In the genomic region with DNA sequence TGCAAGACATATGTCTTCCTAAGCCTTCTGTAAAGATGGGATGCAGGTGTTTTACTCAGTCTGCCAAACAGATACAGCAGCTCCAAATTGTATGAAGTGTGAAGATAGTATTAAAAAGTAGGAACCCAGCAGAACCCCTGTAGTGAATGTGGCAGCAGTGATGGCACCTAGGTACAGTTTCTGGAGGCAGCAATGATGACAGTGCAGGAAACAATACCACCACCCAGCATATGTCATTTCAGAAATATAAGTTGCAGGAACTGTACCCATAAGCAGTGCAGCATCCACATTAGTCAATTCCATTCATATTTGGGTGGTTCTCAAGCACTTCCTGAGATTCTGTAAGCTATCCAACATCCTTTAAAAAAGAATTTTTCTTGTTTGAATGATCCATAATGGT, we compare ENCODE assay signal across 26 cellular contexts.
"Had no signal": no experiment of that assay in that cellular context is flagged by ENCODE, and none has a peak within 500 bp of the region (broad histone marks: within the 10 kb centered on the region; RNA-seq: fewer than 3 reads in every experiment).

No MANE protein-coding gene starts in this region.

- H3K36me3 Mint-ChIP-seq: activated naive CD4-positive, alpha-beta T cell treated with anti-CD3 and anti-CD28 coated beads, Interleukin-2, amount 50 U/mL, for 24 hours; brain; IgD-negative memory B cell had no signal

- H3K9me3 Mint-ChIP-seq: activated naive CD4-positive, alpha-beta T cell treated with anti-CD3 and anti-CD28 coated beads, Interleukin-2, amount 50 U/mL, for 24 hours; IgD-negative memory B cell had no signal

- H3K27ac Mint-ChIP-seq: activated naive CD4-positive, alpha-beta T cell treated with anti-CD3 and anti-CD28 coated beads, Interleukin-2, amount 50 U/mL, for 24 hours; brain; IgD-negative memory B cell had no signal

- H3K4me1 Mint-ChIP-seq: activated naive CD4-positive, alpha-beta T cell treated with anti-CD3 and anti-CD28 coated beads, Interleukin-2, amount 50 U/mL, for 24 hours; brain; IgD-negative memory B cell had no signal

- ATAC-seq: HepG2, Panc1 had no signal

- H3K4me3 Mint-ChIP-seq: activated naive CD4-positive, alpha-beta T cell treated with anti-CD3 and anti-CD28 coated beads, Interleukin-2, amount 50 U/mL, for 24 hours; brain; IgD-negative memory B cell had no signal

- DNase-seq: activated CD4-positive, alpha-beta T cell treated with anti-CD3 and anti-CD28 coated beads, Interleukin-2, amount 50 U/mL, for 48 hours; activated CD4-positive, CD25-positive, alpha-beta regulatory T cell; activated CD8-positive, alpha-beta memory T cell treated with anti-CD3 and anti-CD28 coated beads, Interleukin-2, amount 50 U/mL, for 48 hours; activated effector memory CD4-positive, alpha-beta T cell treated with anti-CD3 and anti-CD28 coated beads, Interleukin-2, amount 50 U/mL, for 16 hours; activated naive CD4-positive, alpha-beta T cell treated with Interleukin-2 at 50 U/mL for 16 hours; activated T-cell treated with anti-CD3 and anti-CD28 coated beads, Interleukin-2, amount 50 U/mL, for 1 hour; anterior cingulate cortex; caudate nucleus; cerebellar nuclear complex; Karpas-422; KBM-7; NCI-H1092; NCI-H1436 treated with DMSO at 0.1 percent for 48 hours; NCI-H1694 treated with DMSO at 0.1 percent for 48 hours; NCI-H2029; NCI-H345; NCI-H524 treated with DMSO at 0.1 percent for 48 hours; SHP77; SJCRH30; T1000; WERI-Rb-1 had no signal

- H3K27me3 Mint-ChIP-seq: IgD-negative memory B cell had no signal
